2 cellular contexts compared by ENCODE assay signal in the genomic region with DNA sequence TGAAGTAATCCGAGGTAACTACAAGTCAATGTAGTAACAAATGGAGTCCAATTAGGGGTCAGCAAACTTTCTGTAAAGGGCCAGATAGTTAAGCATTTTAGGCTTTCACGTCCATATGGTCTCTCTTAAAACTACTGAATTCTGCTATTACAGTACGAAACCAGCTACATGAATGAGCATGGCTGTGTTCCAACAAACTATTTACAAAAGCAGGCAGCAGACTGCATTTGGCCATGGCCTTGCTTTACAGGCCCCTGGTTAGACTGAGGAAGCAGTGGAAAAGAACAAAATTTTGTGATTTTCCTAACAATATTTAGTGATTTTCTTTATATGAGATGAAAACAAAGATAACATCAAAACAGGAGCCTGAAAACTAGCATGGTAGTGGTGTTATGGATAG.
A peak's percentile ranks its signal among the peaks of the same experiment; 100 is the strongest.
TF ChIP-seq lines count a peak whose summit lies in the region.

No MANE protein-coding gene starts in this region.

TF ChIP-seq in SK-N-SH, 30 proteins besides CTCF, POLR2A, EP300 and RAD21:
- no peak for TF ChIP-seq REST (IDR thresholded peaks at IDR 0.05; ENCODE audit: low read depth, low read length)
- TF ChIP-seq PBX3 (IDR thresholded peaks at IDR 0.05), result no peak
- no peak for TF ChIP-seq CHD2 (IDR thresholded peaks at IDR 0.05; ENCODE audit: low read length, partially characterized antibody)
- TF ChIP-seq EZH2phosphoT487 (IDR thresholded peaks at IDR 0.05; ENCODE audit: borderline replicate concordance, low read depth), result no peak
- TF ChIP-seq GABPA (IDR thresholded peaks at IDR 0.05; ENCODE audit: low read depth), result no peak
- TF ChIP-seq NFIC (IDR thresholded peaks at IDR 0.05; ENCODE audit: borderline replicate concordance), result 0 out of 2 replicates have a peak, but pooled peaks have one; percentile 12
- no peak for TF ChIP-seq MXI1 (IDR thresholded peaks at IDR 0.05; ENCODE audit: low read depth, low read length)
TF ChIP-seq in SK-N-SH: peak in this region for 1.

TF ChIP-seq in SK-N-SH treated with all-trans-retinoic acid at 6 μM for 48 hours, 23 proteins besides CTCF, POLR2A, EP300 and RAD21 (continued from another document):
- no peak for TF ChIP-seq BACH2 (CRISPR knock-in tag; IDR thresholded peaks at IDR 0.05; ENCODE audit: borderline replicate concordance)
- no peak for TF ChIP-seq SNAI2 (CRISPR knock-in tag; IDR thresholded peaks at IDR 0.05)
